ENCODE assay signal across 8 cellular contexts in genomic region chr2:231530099-231531085, GRCh38. TPM values are rescaled to one million over a fixed set of nuclear protein-coding genes. Genes with fewer than 3 reads are reported as not detected.
DNase-seq lines count a peak whose midpoint lies in the region; ATAC-seq lines count a peak whose summit lies in the region.

NMUR1 (minus strand) TSS chr2:231530445; CDS start chr2:231530361, 84 bp downstream.

- peaks cover 13% of the 10 kb centered on the region for H3K27me3 Mint-ChIP-seq in activated CD4-positive, alpha-beta memory T cell treated with anti-CD3 and anti-CD28 coated beads for 36 hours
- no peaks in the 10 kb centered on the region for H3K27me3 Mint-ChIP-seq in effector memory CD8-positive, alpha-beta T cell
- H3K27me3 Mint-ChIP-seq in naive B cell: peaks cover 10 to 37% (median 28%) of the 10 kb centered on the region in 3 donors

- no peaks in the 10 kb centered on the region for H3K36me3 ChIP-seq in Karpas-422 (ENCODE audit: insufficient read depth, low read length)

- H3K9me2 ChIP-seq in Karpas-422 (replicated peaks; ENCODE audit: insufficient read depth, low read length): no peaks in the 10 kb centered on the region

- H3K9me3 ChIP-seq in Karpas-422 (ENCODE audit: low read length): no peaks in the 10 kb centered on the region

- H3K4me1 ChIP-seq in Karpas-422 (ENCODE audit: low read length): no peaks in the 10 kb centered on the region

- CTCF ChIA-PET in activated CD4-positive, alpha-beta memory T cell treated with anti-CD3 and anti-CD28 coated beads for 36 hours (lab: Charles Lee): interaction anchor here (0.5 to 7.2 kb wide), 14 partner anchors 9 to 162 kb away, joined by 3 to 76 read pairs (median 4); no protein-coding TSS in a partner anchor

- ATAC-seq in GM18909 (IDR thresholded peaks at IDR 0.05; ENCODE audit: poor library complexity, unreplicated experiment): peak; percentile 61
- ATAC-seq in effector memory CD8-positive, alpha-beta T cell (replicated peaks): peak; percentile 93
- ATAC-seq in naive B cell (ENCODE audit: low read depth in 2 of 2): peak; percentile 95 to 97
- ATAC-seq in stimulated activated effector memory CD8-positive, alpha-beta T cell treated with anti-CD3 and anti-CD28 coated beads, Interleukin-12 subunit alpha, Interleukin-12 subunit beta, amount 100 ng/mL, for 72 hours: peak; percentile 92
- ATAC-seq in GM18520 (IDR thresholded peaks at IDR 0.05; ENCODE audit: unreplicated experiment): no peak

- no peaks in the 10 kb centered on the region for H3K27me3 ChIP-seq in Karpas-422 (ENCODE audit: low read length)

- H3K36me3 Mint-ChIP-seq in activated CD4-positive, alpha-beta memory T cell treated with anti-CD3 and anti-CD28 coated beads for 36 hours: no peaks in the 10 kb centered on the region
- peaks cover 2% of the 10 kb centered on the region for H3K36me3 Mint-ChIP-seq in effector memory CD8-positive, alpha-beta T cell (ENCODE audit: insufficient read depth)
- no peaks in the 10 kb centered on the region for H3K36me3 Mint-ChIP-seq in naive B cell
- peaks cover 6% of the 10 kb centered on the region for H3K36me3 Mint-ChIP-seq in stimulated activated effector memory CD8-positive, alpha-beta T cell treated with anti-CD3 and anti-CD28 coated beads, Interleukin-12 subunit alpha, Interleukin-12 subunit beta, amount 100 ng/mL, for 72 hours

- no peaks in the 10 kb centered on the region for H4K20me1 ChIP-seq in Karpas-422 (ENCODE audit: insufficient read depth, low read depth, low read length)

- H3K4me3 ChIP-seq in Karpas-422 (ENCODE audit: low read length): no peak within 1 kb of the TSS

- intact Hi-C loops in activated CD4-positive, alpha-beta memory T cell treated with anti-CD3 and anti-CD28 coated beads for 36 hours (cut with micrococcal nuclease): loop anchor here (1.0 kb wide), 1 partner anchor 28 kb away; no protein-coding TSS in a partner anchor

- no peak within 1 kb of the TSS for H3K27ac ChIP-seq in Karpas-422 (ENCODE audit: low read length)

- no peaks in the 10 kb centered on the region for H3K79me2 ChIP-seq in Karpas-422 (ENCODE audit: low read length)

- H3K27ac Mint-ChIP-seq in activated CD4-positive, alpha-beta memory T cell treated with anti-CD3 and anti-CD28 coated beads for 36 hours: no peak within 1 kb of the TSS
- peak within 1 kb of the TSS; percentile 94 for H3K27ac Mint-ChIP-seq in effector memory CD8-positive, alpha-beta T cell
- peak within 1 kb of the TSS in 4 of 6 donors; percentile 48 to 90 (median 68) for H3K27ac Mint-ChIP-seq in naive B cell
- peak within 1 kb of the TSS; percentile 67 for H3K27ac Mint-ChIP-seq in stimulated activated effector memory CD8-positive, alpha-beta T cell treated with anti-CD3 and anti-CD28 coated beads, Interleukin-12 subunit alpha, Interleukin-12 subunit beta, amount 100 ng/mL, for 72 hours

- peak; percentile 69 for DNase-seq in Karpas-422
- DNase-seq in activated CD4-positive, alpha-beta memory T cell treated with anti-CD3 and anti-CD28 coated beads for 36 hours: peak; percentile 77
- DNase-seq in effector memory CD8-positive, alpha-beta T cell: peak; percentile 74 to 87 (median 80)
- peak; percentile 75 for DNase-seq in naive B cell
- peak; percentile 86 to 91 for DNase-seq in stimulated activated effector memory CD8-positive, alpha-beta T cell treated with anti-CD3 and anti-CD28 coated beads, Interleukin-12 subunit alpha, Interleukin-12 subunit beta, amount 100 ng/mL, for 72 hours (ENCODE audit: low spot score in 2 of 2)
- no peak for DNase-seq in NCI-H446 (lab: John Stamatoyannopoulos, UW)

- H3K4me2 ChIP-seq in Karpas-422 (ENCODE audit: low read depth, low read length, poor library complexity, severe bottlenecking): no peak within 1 kb of the TSS

- POLR2A ChIA-PET in activated CD4-positive, alpha-beta memory T cell treated with anti-CD3 and anti-CD28 coated beads for 36 hours (lab: Charles Lee): no interaction called here

- peak within 1 kb of the TSS; percentile 13 for H3K4me3 Mint-ChIP-seq in activated CD4-positive, alpha-beta memory T cell treated with anti-CD3 and anti-CD28 coated beads for 36 hours
- H3K4me3 Mint-ChIP-seq in effector memory CD8-positive, alpha-beta T cell: peak within 1 kb of the TSS; percentile 81 to 87
- H3K4me3 Mint-ChIP-seq in naive B cell: peak within 1 kb of the TSS in 7 of 8 donors; percentile 58 to 77 (median 69)
- H3K4me3 Mint-ChIP-seq in stimulated activated effector memory CD8-positive, alpha-beta T cell treated with anti-CD3 and anti-CD28 coated beads, Interleukin-12 subunit alpha, Interleukin-12 subunit beta, amount 100 ng/mL, for 72 hours: peak within 1 kb of the TSS; percentile 68

- peaks cover 14% of the 10 kb centered on the region for H3K4me1 Mint-ChIP-seq in activated CD4-positive, alpha-beta memory T cell treated with anti-CD3 and anti-CD28 coated beads for 36 hours (ENCODE audit: low read depth)
- peaks cover 59 to 72% of the 10 kb centered on the region in 2 donors for H3K4me1 Mint-ChIP-seq in effector memory CD8-positive, alpha-beta T cell (ENCODE audit: low read depth in 2 of 2)
- H3K4me1 Mint-ChIP-seq in naive B cell: peaks cover 13 to 22% (median 17%) of the 10 kb centered on the region in 3 donors
- peaks cover 76% of the 10 kb centered on the region for H3K4me1 Mint-ChIP-seq in stimulated activated effector memory CD8-positive, alpha-beta T cell treated with anti-CD3 and anti-CD28 coated beads, Interleukin-12 subunit alpha, Interleukin-12 subunit beta, amount 100 ng/mL, for 72 hours

- H3K9me3 Mint-ChIP-seq in activated CD4-positive, alpha-beta memory T cell treated with anti-CD3 and anti-CD28 coated beads for 36 hours: no peaks in the 10 kb centered on the region
- no peaks in the 10 kb centered on the region for H3K9me3 Mint-ChIP-seq in effector memory CD8-positive, alpha-beta T cell
- H3K9me3 Mint-ChIP-seq in naive B cell: no peaks in the 10 kb centered on the region
- no peaks in the 10 kb centered on the region for H3K9me3 Mint-ChIP-seq in stimulated activated effector memory CD8-positive, alpha-beta T cell treated with anti-CD3 and anti-CD28 coated beads, Interleukin-12 subunit alpha, Interleukin-12 subunit beta, amount 100 ng/mL, for 72 hours

- H2AFZ ChIP-seq in Karpas-422 (ENCODE audit: low read length): no peak within 1 kb of the TSS

- H3K9ac ChIP-seq in Karpas-422 (ENCODE audit: low read length): no peak within 1 kb of the TSS

RNA-seq across cellular contexts. Expression of gene NMUR1, which starts in this region (rescaled TPM):
- total RNA-seq in Karpas-422 (2014; rRNA removed; shearing (Covaris generic); ENCODE audit: low replicate concordance): not detected in 2 replicates
- under 1 TPM in 1 of 2 experiments, not detected in 1; 0.07 TPM for total RNA-seq in activated CD4-positive, alpha-beta memory T cell treated with anti-CD3 and anti-CD28 coated beads for 36 hours
- polyA plus RNA-seq in naive B cell (ENCODE audit: low read depth in 6 of 6): under 1 TPM in 1 of 6 donors, not detected in 5; 0.19 TPM

Comparison
In these comparisons a context has a peak if more than half of its experiments do, and no peak if none do; other contexts are left out.
1. Peak in DNase-seq in Karpas-422; RNA of the gene not detected or under 1 TPM.
2. Peak in DNase-seq in activated CD4-positive, alpha-beta memory T cell treated with anti-CD3 and anti-CD28 coated beads for 36 hours; RNA of the gene not detected or under 1 TPM.
3. Peak in DNase-seq and ATAC-seq in naive B cell; RNA of the gene not detected or under 1 TPM.
4. DNase-seq: peak in effector memory CD8-positive, alpha-beta T cell (3 of 3) and stimulated activated effector memory CD8-positive, alpha-beta T cell treated with anti-CD3 and anti-CD28 coated beads, Interleukin-12 subunit alpha, Interleukin-12 subunit beta, amount 100 ng/mL, for 72 hours (2 of 2); none in NCI-H446 (0 of 2).
5. H3K4me3 Mint-ChIP-seq: peak in every context shown above with its lines; median percentile 84 in effector memory CD8-positive, alpha-beta T cell; 69 in naive B cell; 68 in stimulated activated effector memory CD8-positive, alpha-beta T cell treated with anti-CD3 and anti-CD28 coated beads, Interleukin-12 subunit alpha, Interleukin-12 subunit beta, amount 100 ng/mL, for 72 hours; 13 in activated CD4-positive, alpha-beta memory T cell treated with anti-CD3 and anti-CD28 coated beads for 36 hours.